In the genomic region with DNA sequence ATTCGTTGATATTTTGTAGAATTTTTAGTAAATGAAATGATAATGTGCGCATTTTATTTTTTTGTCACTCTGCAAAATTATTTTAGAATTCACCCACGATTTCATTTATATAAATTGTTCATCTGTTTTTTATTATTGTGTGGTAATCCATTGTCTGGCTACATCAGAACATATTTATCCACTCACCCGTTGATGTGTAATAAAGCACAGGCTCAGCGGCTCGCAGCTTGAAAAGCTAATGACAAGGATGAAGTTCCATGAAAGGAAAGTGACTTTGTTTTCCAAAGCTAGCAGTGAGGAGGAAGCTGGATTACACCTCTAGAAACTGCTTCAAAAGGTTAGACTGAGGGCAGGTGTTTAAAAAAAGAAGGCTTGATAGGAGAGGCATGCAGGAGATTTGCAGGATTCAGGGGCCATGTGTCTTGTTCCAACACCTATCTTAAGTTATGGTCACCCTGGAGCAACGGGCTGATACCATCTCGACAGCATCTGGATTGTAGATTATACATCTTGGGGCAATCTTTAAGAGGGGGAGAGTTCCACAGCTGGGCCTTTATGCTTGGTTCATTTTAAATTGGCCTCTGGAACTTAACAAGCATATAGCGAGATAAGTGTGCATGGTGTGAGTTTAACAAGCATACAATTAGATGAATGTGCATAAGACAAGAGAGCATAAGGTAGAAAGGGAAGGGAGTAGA, we compare ENCODE assay signal across 13 cellular contexts.
"Had no signal": no experiment of that assay in that cellular context is flagged by ENCODE, and none has a peak within 500 bp of the region (broad histone marks: within the 10 kb centered on the region; RNA-seq: fewer than 3 reads in every experiment).

No MANE protein-coding gene starts in this region.

- H3K9me3 ChIP-seq: esophagus muscularis mucosa, gastrocnemius medialis, heart left ventricle, ovary, sigmoid colon, spleen, thoracic aorta had no signal

- H3K27me3 ChIP-seq: esophagus muscularis mucosa, gastrocnemius medialis, heart left ventricle, ovary, sigmoid colon, spleen had no signal

- DNase-seq: activated CD4-positive, alpha-beta T cell treated with anti-CD3 and anti-CD28 coated beads, Interleukin-2, amount 50 U/mL, for 1 hour; activated CD8-positive, alpha-beta memory T cell treated with anti-CD3 and anti-CD28 coated beads for 24 hours; activated naive CD8-positive, alpha-beta T cell treated with anti-CD3 and anti-CD28 coated beads for 36 hours; effector CD4-positive, alpha-beta T cell; gastrocnemius medialis; heart left ventricle; ovary; sigmoid colon; spleen; T-helper 9 cell had no signal

- ATAC-seq: gastrocnemius medialis, heart left ventricle had no signal

- H3K4me3 ChIP-seq: coronary artery, esophagus muscularis mucosa, gastrocnemius medialis, heart left ventricle, ovary, sigmoid colon, spleen, thoracic aorta had no signal

- H3K4me1 ChIP-seq: gastrocnemius medialis, heart left ventricle, spleen had no signal

- H3K36me3 ChIP-seq: esophagus muscularis mucosa, gastrocnemius medialis, heart left ventricle, ovary, sigmoid colon, spleen, thoracic aorta had no signal

- H3K27ac ChIP-seq: coronary artery, esophagus muscularis mucosa, gastrocnemius medialis, heart left ventricle, ovary, sigmoid colon, spleen, thoracic aorta had no signal
